In genomic region chr16:12423151-12423550, GRCh38 we compare ENCODE assay signal across 21 cellular contexts.
"Had no signal": no experiment of that assay in that cellular context is flagged by ENCODE, and none has a peak within 500 bp of the region (broad histone marks: within the 10 kb centered on the region; RNA-seq: fewer than 3 reads in every experiment).

No MANE protein-coding gene starts in this region.

- H3K36me3 ChIP-seq: colonic mucosa, gastrocnemius medialis, heart right ventricle, lower lobe of right lung had no signal

- H3K4me3 ChIP-seq: colonic mucosa, esophagus muscularis mucosa, gastrocnemius medialis, heart right ventricle, left lung, lower lobe of right lung, mucosa of descending colon had no signal

- H3K27me3 ChIP-seq: colonic mucosa, esophagus muscularis mucosa, gastrocnemius medialis, heart right ventricle, left lung had no signal

- FAIRE-seq: endothelial cell of umbilical vein, islet of Langerhans, keratinocyte had no signal

- H3K9me3 ChIP-seq: colonic mucosa, esophagus muscularis mucosa, gastrocnemius medialis, heart right ventricle, left lung, lower lobe of right lung, mucosa of descending colon had no signal

- H3K4me1 ChIP-seq: colonic mucosa, esophagus muscularis mucosa, gastrocnemius medialis, heart right ventricle, left lung, lower lobe of right lung had no signal

- H3K27ac ChIP-seq: colonic mucosa, esophagus muscularis mucosa, gastrocnemius medialis, heart right ventricle, left lung, lower lobe of right lung had no signal

- DNase-seq: colonic mucosa; cortex of kidney; effector CD4-positive, alpha-beta T cell; effector memory CD4-positive, alpha-beta T cell; foreskin melanocyte; gastrocnemius medialis; glutamatergic neuron; head of caudate nucleus; heart right ventricle; hippocampal formation; left cardiac atrium; left lung; left ventricle myocardium superior; lower lobe of right lung; mesenchymal stem cell; mucosa of descending colon; naive B cell had no signal
